Comparison of ENCODE assay signal across 1 cellular context in genomic region chr2:165778653-165779451, GRCh38.
TF ChIP-seq lines count a peak whose summit lies in the region.

No MANE protein-coding gene starts in this region.

TF ChIP-seq in IMR-90, 13 proteins besides CTCF, POLR2A, EP300 and RAD21:
- TF ChIP-seq CHD1 (IDR thresholded peaks at IDR 0.05; ENCODE audit: low read depth, low read length) (no peak), BHLHE40 (IDR thresholded peaks at IDR 0.05; ENCODE audit: low read depth, low read length) (no peak), MAZ (IDR thresholded peaks at IDR 0.05; ENCODE audit: borderline replicate concordance, low read depth, low read length) (no peak), ELK1 (IDR thresholded peaks at IDR 0.05; ENCODE audit: borderline replicate concordance, low read depth, low read length) (no peak), RFX5 (IDR thresholded peaks at IDR 0.05; ENCODE audit: low read depth, low read length) (no peak), CEBPB (IDR thresholded peaks at IDR 0.05; ENCODE audit: low read depth, low read length) (no peak), FOS (IDR thresholded peaks at IDR 0.05; ENCODE audit: low read depth, low read length) (no peak), MAFK (IDR thresholded peaks at IDR 0.05; ENCODE audit: low read depth, low read length) (no peak), NFE2L2 (IDR thresholded peaks at IDR 0.05; ENCODE audit: low read depth, low read length) (no peak), USF2 (IDR thresholded peaks at IDR 0.05; ENCODE audit: low read depth, low read length) (no peak), SMC3 (IDR thresholded peaks at IDR 0.05; ENCODE audit: low read depth, low read length) (no peak), MXI1 (IDR thresholded peaks at IDR 0.05; ENCODE audit: borderline replicate concordance, low read depth, low read length) (no peak)
